Comparison of ENCODE assay signal across 11 cellular contexts in genomic region chr18:24491882-24492281, GRCh38. TPM values are rescaled to one million over a fixed set of nuclear protein-coding genes. Genes with fewer than 3 reads are reported as not detected.
DNase-seq lines count a peak whose midpoint lies in the region; ATAC-seq and TF ChIP-seq lines count a peak whose summit lies in the region.
"Had no signal": no experiment of that assay in that cellular context is flagged by ENCODE, and none has a peak within 500 bp of the region (broad histone marks: within the 10 kb centered on the region; RNA-seq: fewer than 3 reads in every experiment).

No MANE protein-coding gene starts in this region.

- H4K20me1 ChIP-seq in OCI-LY7 (ENCODE audit: insufficient read depth, low read length), result no peaks in the 10 kb centered on the region

- CTCF ChIA-PET in OCI-LY7 (lab: Charles Lee; ENCODE audit: unreplicated experiment), result interaction anchor here (0.7 to 1.1 kb wide), 2 partner anchors 23 to 45 kb away, joined by 3 to 4 read pairs; no protein-coding TSS in a partner anchor

- H3K27me3 ChIP-seq in ovary, result no peaks in the 10 kb centered on the region

- H3K9me2 ChIP-seq in OCI-LY7 (ENCODE audit: insufficient read depth, low read length), result no peaks in the 10 kb centered on the region

- intact Hi-C loops in OCI-LY7 (cut with micrococcal nuclease; ENCODE audit: unreplicated experiment) (loop anchor here (5.0 kb wide), 2 partner anchors 435 to 480 kb away; partner anchors contain the start of gene TTC39C), ovary (cut with DNase I) (no loop called here)

- no peak overlapping the region for H3K27ac Mint-ChIP-seq in chondrocyte (ENCODE audit: unreplicated experiment)

- TF ChIP-seq CTCF in OCI-LY7 (conservative IDR thresholded peaks at IDR 0.05; ENCODE audit: low read length), result no peak
- no peak for TF ChIP-seq CTCF in ovary (IDR thresholded peaks at IDR 0.05)
- TF ChIP-seq CTCF in chondrocyte (IDR thresholded peaks at IDR 0.05), result no peak

- no peaks in the 10 kb centered on the region for H3K36me3 Mint-ChIP-seq in chondrocyte (ENCODE audit: low read depth)

- H3K27me3 Mint-ChIP-seq in chondrocyte (ENCODE audit: low read depth), result peaks cover 2% of the 10 kb centered on the region

- TF ChIP-seq EP300 in ovary (IDR thresholded peaks at IDR 0.05), result no peak

- H3K9me3 Mint-ChIP-seq in chondrocyte (ENCODE audit: low read depth), result peaks cover 5% of the 10 kb centered on the region

- H3K36me3 ChIP-seq in OCI-LY7 (ENCODE audit: insufficient read depth, low read length) (no peaks in the 10 kb centered on the region; the same call in 1 of the 2 replicates), ovary (no peaks in the 10 kb centered on the region)

- no peak for TF ChIP-seq POLR2A in ovary (IDR thresholded peaks at IDR 0.05)

- ATAC-seq in GM19023 (IDR thresholded peaks at IDR 0.05; ENCODE audit: unreplicated experiment) (peak; percentile 77), HG02884 (IDR thresholded peaks at IDR 0.05; ENCODE audit: unreplicated experiment) (peak; percentile 71)

- H3K27ac ChIP-seq in OCI-LY7 (ENCODE audit: low read depth, low read length, poor library complexity, severe bottlenecking) (peak overlapping the region; percentile 93), ovary (no peak overlapping the region)

- H2AFZ ChIP-seq in OCI-LY7 (ENCODE audit: low read length), result peak overlapping the region; percentile 86

- WGBS in ovary, 3 donors, result 59 to 64% (median 63%) methylated on average over 6 of the region's 6 CpGs

- H3K4me1 Mint-ChIP-seq in chondrocyte (ENCODE audit: low read depth), result peaks cover 12% of the 10 kb centered on the region

- H3K79me2 ChIP-seq in OCI-LY7 (ENCODE audit: insufficient read depth, low read depth, low read length), result no peaks in the 10 kb centered on the region

- DNase-seq in DMS153 (lab: John Stamatoyannopoulos, UW), result peak; percentile 59
- DNase-seq in OCI-LY7 (ENCODE audit: low spot score), result peak; percentile 84
- DNase-seq in ovary, result no peak
- no peak for DNase-seq in anterior cingulate cortex (lab: John Stamatoyannopoulos, UW)
- DNase-seq in chondrocyte (ENCODE audit: low spot score), result no peak
- no peak for DNase-seq in SIG-M5 treated with dmso at 0.1 percent for 504 hours (lab: John Stamatoyannopoulos, UW; ENCODE audit: unreplicated experiment)
- DNase-seq: EL, MV-4-11 had no signal

- H3K4me3 ChIP-seq in OCI-LY7 (ENCODE audit: low read depth, low read length, poor library complexity, severe bottlenecking) (peak overlapping the region; percentile 54), ovary (no peak overlapping the region)

- H3K9me3 ChIP-seq in OCI-LY7 (ENCODE audit: low read length) (peaks cover 17% of the 10 kb centered on the region), ovary (no peaks in the 10 kb centered on the region)

- H3K4me2 ChIP-seq in OCI-LY7 (ENCODE audit: low read length), result peak overlapping the region; percentile 81

- BruUV-seq in OCI-LY7 (replicated peaks; lab: Mats Ljungman, UMichigan), result no TSS peak

- H3K4me1 ChIP-seq in OCI-LY7 (ENCODE audit: insufficient read depth, low read length, poor library complexity, severe bottlenecking), result peaks cover 44% of the 10 kb centered on the region
- peaks cover 2% of the 10 kb centered on the region for H3K4me1 ChIP-seq in ovary (ENCODE audit: insufficient read depth)

- POLR2A ChIA-PET in OCI-LY7 (lab: Charles Lee), result interaction anchor here (0.6 to 1.7 kb wide), 10 partner anchors 10 to 1025 kb away, joined by 3 to 6 read pairs (median 3); no protein-coding TSS in a partner anchor

- H3K4me3 Mint-ChIP-seq in chondrocyte (ENCODE audit: unreplicated experiment), result no peak overlapping the region

RNA-seq across cellular contexts. Expression of gene HRH4, which starts 31.4 kb away (rescaled TPM):
- total RNA-seq in OCI-LY7 (2014; rRNA removed; shearing (Covaris generic)), result not detected in 2 replicates
- total RNA-seq in OCI-LY7 (2022), result not detected in 2 replicates
- not detected for total RNA-seq in ovary
- polyA plus RNA-seq in ovary, result under 1 TPM; 0.06 to 0.08 TPM
- total RNA-seq in chondrocyte, result not detected in 3 replicates
- total RNA-seq: activated CD8-positive, alpha-beta memory T cell treated with anti-CD3 and anti-CD28 coated beads for 36 hours had no signal

Comparison
In these comparisons a context has a peak if more than half of its experiments do, and no peak if none do; other contexts are left out.
1. DNase-seq: peak in DMS153 (single experiment) and OCI-LY7 (single experiment); none in ovary (0 of 5), anterior cingulate cortex (0 of 58), chondrocyte (single experiment) and SIG-M5 treated with dmso at 0.1 percent for 504 hours (single experiment).